In genomic region chr1:200699871-200700270, GRCh38 we compare ENCODE assay signal across 1 cellular context.
TF ChIP-seq lines count a peak whose summit lies in the region.

No MANE protein-coding gene starts in this region.

TF ChIP-seq in A549, 52 proteins besides CTCF, POLR2A, EP300 and RAD21 (continued from another document):
- no peak for TF ChIP-seq HOXB13 (CRISPR knock-in tag; IDR thresholded peaks at IDR 0.05; ENCODE audit: low read depth)
